ENCODE assay signal across 16 cellular contexts in the genomic region with DNA sequence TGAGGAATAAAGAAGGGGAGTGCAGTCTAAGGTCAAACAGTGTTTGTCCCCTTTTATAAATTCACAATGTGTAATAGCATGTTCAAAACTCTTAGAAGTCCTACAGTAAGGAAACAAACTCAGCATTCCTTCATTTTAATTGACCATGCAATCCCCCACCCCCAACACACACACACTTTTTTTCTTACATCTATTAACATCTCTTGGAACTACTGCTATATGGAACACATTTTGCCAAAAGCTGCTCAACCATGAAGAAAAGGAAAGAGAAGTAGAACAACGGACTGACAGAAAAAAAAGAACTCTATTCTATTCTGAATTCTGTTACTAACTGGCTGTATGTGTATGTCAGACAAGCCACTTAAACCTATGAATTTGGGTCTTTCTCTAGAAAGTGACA. TPM values are rescaled to one million over a fixed set of nuclear protein-coding genes. Genes with fewer than 3 reads are reported as not detected.
DNase-seq lines count a peak whose midpoint lies in the region; ATAC-seq and TF ChIP-seq lines count a peak whose summit lies in the region.
"Had no signal": no experiment of that assay in that cellular context is flagged by ENCODE, and none has a peak within 500 bp of the region (broad histone marks: within the 10 kb centered on the region; RNA-seq: fewer than 3 reads in every experiment).

No MANE protein-coding gene starts in this region.

- H3K9me3 ChIP-seq in BLaER1 treated with 17β-estradiol and CSF1 and Interleukin-3, amounts not matched to agents 10 nM and 100 nM (replicated peaks in 1 of 11): no peaks in the 10 kb centered on the region
- no peaks in the 10 kb centered on the region for H3K9me3 ChIP-seq in sigmoid colon

- WGBS in sigmoid colon, 2 donors: 74 to 99% methylated on average over 1 of the region's 1 CpG

- H3K27ac ChIP-seq in BLaER1 treated with 17β-estradiol and CSF1 and Interleukin-3, amounts not matched to agents 10 nM and 100 nM: peak overlapping the region in 2 of 11 experiments; percentile 2 to 32; a peak in 4 of 22 replicates
- no peak overlapping the region for H3K27ac ChIP-seq in sigmoid colon

- no peaks in the 10 kb centered on the region for H3K27me3 Mint-ChIP-seq in nephron (ENCODE audit: low read depth)

- H3K9me3 Mint-ChIP-seq in nephron: no peaks in the 10 kb centered on the region
- H3K9me3 Mint-ChIP-seq: H9 had no signal

- H3K27me3 ChIP-seq in BLaER1 treated with 17β-estradiol and CSF1 and Interleukin-3, amounts not matched to agents 10 nM and 100 nM: 0 out of 22 replicates have a peak, but pooled peaks cover 0 to 8% (median 0%) of the 10 kb centered on the region in 11 experiments
- H3K27me3 ChIP-seq in sigmoid colon: no peaks in the 10 kb centered on the region

- peaks cover 67 to 91% (median 82%) of the 10 kb centered on the region in 10 experiments for H3K4me1 ChIP-seq in BLaER1 treated with 17β-estradiol and CSF1 and Interleukin-3, amounts not matched to agents 10 nM and 100 nM
- peaks cover 0 to 33% (median 25%) of the 10 kb centered on the region in 4 donors for H3K4me1 ChIP-seq in sigmoid colon

- peaks cover 57% of the 10 kb centered on the region for H3K4me1 Mint-ChIP-seq in nephron

- 0 out of 20 replicates have a peak overlapping the region, but pooled peaks of 1 of the 10 experiments have one; percentile 26 for H3K4me3 ChIP-seq in BLaER1 treated with 17β-estradiol and CSF1 and Interleukin-3, amounts not matched to agents 10 nM and 100 nM
- no peak overlapping the region for H3K4me3 ChIP-seq in sigmoid colon

- H3K4me3 Mint-ChIP-seq in nephron: peak overlapping the region; percentile 15 to 57 (median 34)
- H3K4me3 Mint-ChIP-seq: H9 had no signal

- peak; percentile 16 for DNase-seq in NAMALWA (ENCODE audit: low spot score)
- peak; percentile 31 for DNase-seq in fibroblast of peridontal ligament (ENCODE audit: extremely low read depth)
- no peak for DNase-seq in HPDE6-E6E7 (ENCODE audit: extremely low spot score)
- DNase-seq in sigmoid colon: no peak
- DNase-seq: AML-193, H9, Kasumi-1, NCI-H2029, NCI-H2171 treated with DMSO at 0.1 percent for 48 hours, NCI-H82, SHP77 treated with DMSO at 0.1 percent for 48 hours had no signal

- ATAC-seq in HG02973 (IDR thresholded peaks at IDR 0.05; ENCODE audit: unreplicated experiment): no peak
- ATAC-seq in HG02588 (IDR thresholded peaks at IDR 0.05; ENCODE audit: unreplicated experiment): no peak
- ATAC-seq: Panc1 had no signal

- no peak for TF ChIP-seq POLR2A in sigmoid colon (IDR thresholded peaks at IDR 0.05)

- peaks cover 0 to 23% (median 4%) of the 10 kb centered on the region in 11 experiments; a peak in 7 of 22 replicates for H4K20me1 ChIP-seq in BLaER1 treated with 17β-estradiol and CSF1 and Interleukin-3, amounts not matched to agents 10 nM and 100 nM

- peak overlapping the region in 1 of 11 experiments; percentile 0; a peak in 2 of 22 replicates for H3K9ac ChIP-seq in BLaER1 treated with 17β-estradiol and CSF1 and Interleukin-3, amounts not matched to agents 10 nM and 100 nM

- TF ChIP-seq EP300 in sigmoid colon (IDR thresholded peaks at IDR 0.05): no peak

- H3K27ac Mint-ChIP-seq in nephron: peak overlapping the region; percentile 76 to 99 (median 96)

- intact Hi-C loops in sigmoid colon (cut with DNase I): no loop called here

- no peak for TF ChIP-seq CTCF in nephron (IDR thresholded peaks at IDR 0.05; ENCODE audit: unreplicated experiment in 3 of 3)
- no peak for TF ChIP-seq CTCF in sigmoid colon (IDR thresholded peaks at IDR 0.05)

- H3K4me2 ChIP-seq in BLaER1 treated with 17β-estradiol and CSF1 and Interleukin-3, amounts not matched to agents 10 nM and 100 nM: peak overlapping the region; percentile 36 to 90 (median 68); a peak in 21 of 22 replicates

- H3K36me3 ChIP-seq in BLaER1 treated with 17β-estradiol and CSF1 and Interleukin-3, amounts not matched to agents 10 nM and 100 nM: peaks cover 0 to 34% (median 18%) of the 10 kb centered on the region in 11 experiments; a peak in 14 of 22 replicates
- peaks cover 0 to 25% (median 0%) of the 10 kb centered on the region in 4 donors for H3K36me3 ChIP-seq in sigmoid colon

- H3K36me3 Mint-ChIP-seq in nephron (ENCODE audit: low read depth): peaks cover 25% of the 10 kb centered on the region

RNA-seq across cellular contexts. Expression of a gene that starts 2.8 kb away (rescaled TPM):
- 10 to 100 TPM; 36.4 to 56.8 (median 42.6) TPM for total RNA-seq in sigmoid colon
- 10 to 100 TPM; 18.7 to 32.4 (median 22.2) TPM for polyA plus RNA-seq in sigmoid colon

Comparison
In these comparisons a context has a peak if more than half of its experiments do, and no peak if none do; other contexts are left out.
1. DNase-seq: peak in NAMALWA (single experiment) and fibroblast of peridontal ligament (single experiment); none in HPDE6-E6E7 (single experiment) and sigmoid colon (single experiment).